ENCODE assay signal across 3 cellular contexts in genomic region chr3:157167371-157167770, GRCh38.
A peak's percentile ranks its signal among the peaks of the same experiment; 100 is the strongest.
TF ChIP-seq lines count a peak whose summit lies in the region.

No MANE protein-coding gene starts in this region.

TF ChIP-seq in liver, 16 proteins besides CTCF, POLR2A, EP300 and RAD21:
- TF ChIP-seq, protein P1, sequence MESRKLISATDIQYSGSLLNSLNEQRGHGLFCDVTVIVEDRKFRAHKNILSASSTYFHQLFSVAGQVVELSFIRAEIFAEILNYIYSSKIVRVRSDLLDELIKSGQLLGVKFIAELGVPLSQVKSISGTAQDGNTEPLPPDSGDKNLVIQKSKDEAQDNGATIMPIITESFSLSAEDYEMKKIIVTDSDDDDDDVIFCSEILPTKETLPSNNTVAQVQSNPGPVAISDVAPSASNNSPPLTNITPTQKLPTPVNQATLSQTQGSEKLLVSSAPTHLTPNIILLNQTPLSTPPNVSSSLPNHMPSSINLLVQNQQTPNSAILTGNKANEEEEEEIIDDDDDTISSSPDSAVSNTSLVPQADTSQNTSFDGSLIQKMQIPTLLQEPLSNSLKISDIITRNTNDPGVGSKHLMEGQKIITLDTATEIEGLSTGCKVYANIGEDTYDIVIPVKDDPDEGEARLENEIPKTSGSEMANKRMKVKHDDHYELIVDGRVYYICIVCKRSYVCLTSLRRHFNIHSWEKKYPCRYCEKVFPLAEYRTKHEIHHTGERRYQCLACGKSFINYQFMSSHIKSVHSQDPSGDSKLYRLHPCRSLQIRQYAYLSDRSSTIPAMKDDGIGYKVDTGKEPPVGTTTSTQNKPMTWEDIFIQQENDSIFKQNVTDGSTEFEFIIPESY (IDR thresholded peaks at IDR 0.05) = no peak
- TF ChIP-seq SP1 (IDR thresholded peaks at IDR 0.05) (peak; percentile 7), JUND (IDR thresholded peaks at IDR 0.05) (no peak), HNF4G (IDR thresholded peaks at IDR 0.05) (no peak), FOXA2 (IDR thresholded peaks at IDR 0.05) (peak; percentile 62), ATF3 (IDR thresholded peaks at IDR 0.05) (no peak), GABPA (IDR thresholded peaks at IDR 0.05 in 1 of 2, conservative IDR thresholded peaks at IDR 0.05 in 1 of 2) (no peak)
- TF ChIP-seq, protein P2, sequence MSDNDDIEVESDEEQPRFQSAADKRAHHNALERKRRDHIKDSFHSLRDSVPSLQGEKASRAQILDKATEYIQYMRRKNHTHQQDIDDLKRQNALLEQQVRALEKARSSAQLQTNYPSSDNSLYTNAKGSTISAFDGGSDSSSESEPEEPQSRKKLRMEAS (IDR thresholded peaks at IDR 0.05) = no peak
- TF ChIP-seq, protein P3, sequence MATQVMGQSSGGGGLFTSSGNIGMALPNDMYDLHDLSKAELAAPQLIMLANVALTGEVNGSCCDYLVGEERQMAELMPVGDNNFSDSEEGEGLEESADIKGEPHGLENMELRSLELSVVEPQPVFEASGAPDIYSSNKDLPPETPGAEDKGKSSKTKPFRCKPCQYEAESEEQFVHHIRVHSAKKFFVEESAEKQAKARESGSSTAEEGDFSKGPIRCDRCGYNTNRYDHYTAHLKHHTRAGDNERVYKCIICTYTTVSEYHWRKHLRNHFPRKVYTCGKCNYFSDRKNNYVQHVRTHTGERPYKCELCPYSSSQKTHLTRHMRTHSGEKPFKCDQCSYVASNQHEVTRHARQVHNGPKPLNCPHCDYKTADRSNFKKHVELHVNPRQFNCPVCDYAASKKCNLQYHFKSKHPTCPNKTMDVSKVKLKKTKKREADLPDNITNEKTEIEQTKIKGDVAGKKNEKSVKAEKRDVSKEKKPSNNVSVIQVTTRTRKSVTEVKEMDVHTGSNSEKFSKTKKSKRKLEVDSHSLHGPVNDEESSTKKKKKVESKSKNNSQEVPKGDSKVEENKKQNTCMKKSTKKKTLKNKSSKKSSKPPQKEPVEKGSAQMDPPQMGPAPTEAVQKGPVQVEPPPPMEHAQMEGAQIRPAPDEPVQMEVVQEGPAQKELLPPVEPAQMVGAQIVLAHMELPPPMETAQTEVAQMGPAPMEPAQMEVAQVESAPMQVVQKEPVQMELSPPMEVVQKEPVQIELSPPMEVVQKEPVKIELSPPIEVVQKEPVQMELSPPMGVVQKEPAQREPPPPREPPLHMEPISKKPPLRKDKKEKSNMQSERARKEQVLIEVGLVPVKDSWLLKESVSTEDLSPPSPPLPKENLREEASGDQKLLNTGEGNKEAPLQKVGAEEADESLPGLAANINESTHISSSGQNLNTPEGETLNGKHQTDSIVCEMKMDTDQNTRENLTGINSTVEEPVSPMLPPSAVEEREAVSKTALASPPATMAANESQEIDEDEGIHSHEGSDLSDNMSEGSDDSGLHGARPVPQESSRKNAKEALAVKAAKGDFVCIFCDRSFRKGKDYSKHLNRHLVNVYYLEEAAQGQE (IDR thresholded peaks at IDR 0.05) = no peak
TF ChIP-seq in liver: peak in this region for 2.

TF ChIP-seq in HepG2, 621 proteins besides CTCF, POLR2A, EP300 and RAD21:
- TF ChIP-seq AHDC1 (CRISPR knock-in tag; IDR thresholded peaks at IDR 0.05; ENCODE audit: borderline replicate concordance) = no peak
- TF ChIP-seq RXRA (CRISPR knock-in tag; IDR thresholded peaks at IDR 0.05) = no peak
- TF ChIP-seq ELF1 (CRISPR knock-in tag; IDR thresholded peaks at IDR 0.05) = no peak
- TF ChIP-seq, protein P4, sequence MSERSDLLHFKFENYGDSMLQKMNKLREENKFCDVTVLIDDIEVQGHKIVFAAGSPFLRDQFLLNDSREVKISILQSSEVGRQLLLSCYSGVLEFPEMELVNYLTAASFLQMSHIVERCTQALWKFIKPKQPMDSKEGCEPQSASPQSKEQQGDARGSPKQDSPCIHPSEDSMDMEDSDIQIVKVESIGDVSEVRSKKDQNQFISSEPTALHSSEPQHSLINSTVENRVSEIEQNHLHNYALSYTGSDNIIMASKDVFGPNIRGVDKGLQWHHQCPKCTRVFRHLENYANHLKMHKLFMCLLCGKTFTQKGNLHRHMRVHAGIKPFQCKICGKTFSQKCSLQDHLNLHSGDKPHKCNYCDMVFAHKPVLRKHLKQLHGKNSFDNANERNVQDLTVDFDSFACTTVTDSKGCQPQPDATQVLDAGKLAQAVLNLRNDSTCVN (CRISPR knock-in tag; IDR thresholded peaks at IDR 0.05; ENCODE audit: borderline replicate concordance) = no peak
- no peak for TF ChIP-seq MED8 (CRISPR knock-in tag; IDR thresholded peaks at IDR 0.05; ENCODE audit: insufficient replicate concordance)
- no peak for TF ChIP-seq ATF3 (CRISPR knock-in tag; IDR thresholded peaks at IDR 0.05)
- no peak for TF ChIP-seq THAP11 (CRISPR knock-in tag; IDR thresholded peaks at IDR 0.05)
TF ChIP-seq in HepG2: peak in this region for 0.

TF ChIP-seq in K562, 482 proteins besides CTCF, POLR2A, EP300 and RAD21:
- no peak for TF ChIP-seq TGIF2 (CRISPR knock-in tag; IDR thresholded peaks at IDR 0.05)
